Comparison of ENCODE assay signal across 25 cellular contexts in genomic region chr15:81310480-81310879, GRCh38. TPM values are rescaled to one million over a fixed set of nuclear protein-coding genes. Genes with fewer than 3 reads are reported as not detected.
DNase-seq lines count a peak whose midpoint lies in the region; ATAC-seq and FAIRE-seq lines count a peak whose summit lies in the region.
"Had no signal": no experiment of that assay in that cellular context is flagged by ENCODE, and none has a peak within 500 bp of the region (broad histone marks: within the 10 kb centered on the region; RNA-seq: fewer than 3 reads in every experiment).

No MANE protein-coding gene starts in this region.

- H3K36me3 ChIP-seq in GM23248 (ENCODE audit: low read depth): no peaks in the 10 kb centered on the region

- no peaks in the 10 kb centered on the region for H3K9me3 ChIP-seq in GM23248 (ENCODE audit: low read depth)
- H3K9me3 ChIP-seq: upper lobe of right lung had no signal

- in situ Hi-C loops in GM23248 (cut with MboI): no loop called here

- H3K27ac Mint-ChIP-seq in T-helper 1 cell treated with Interleukin-12 subunit alpha and Interleukin-12 subunit beta and Interleukin-4 antibody, amounts not matched to agents 30 μg/mL and 1 μg/mL, for 36 hours: peak overlapping the region; percentile 26
- H3K27ac Mint-ChIP-seq in central memory CD8-positive, alpha-beta T cell (ENCODE audit: low read depth): peak overlapping the region; percentile 65

- no peaks in the 10 kb centered on the region for H3K27me3 Mint-ChIP-seq in T-helper 1 cell treated with Interleukin-12 subunit alpha and Interleukin-12 subunit beta and Interleukin-4 antibody, amounts not matched to agents 30 μg/mL and 1 μg/mL, for 36 hours (ENCODE audit: low read depth)
- no peaks in the 10 kb centered on the region for H3K27me3 Mint-ChIP-seq in central memory CD8-positive, alpha-beta T cell

- no peak for ATAC-seq in central memory CD8-positive, alpha-beta T cell (replicated peaks; ENCODE audit: extremely low read depth, poor library complexity, severe bottlenecking)
- ATAC-seq: GM12878, right cardiac atrium, upper lobe of right lung had no signal

- no peak overlapping the region for H3K9ac ChIP-seq in GM23248

- H3K27ac ChIP-seq in GM23248 (peak overlapping the region; percentile 85; the same call in 1 of the 2 replicates), skin epidermis (peak overlapping the region in 11 of 21 experiments; percentile 15 to 86 (median 47))
- H3K27ac ChIP-seq: 22Rv1, WERI-Rb-1 had no signal

- H3F3A ChIP-seq in GM23248 (ENCODE audit: insufficient read depth): peaks cover 35% of the 10 kb centered on the region

- no peak overlapping the region for H3K4me3 Mint-ChIP-seq in T-helper 1 cell treated with Interleukin-12 subunit alpha and Interleukin-12 subunit beta and Interleukin-4 antibody, amounts not matched to agents 30 μg/mL and 1 μg/mL, for 36 hours
- no peak overlapping the region for H3K4me3 Mint-ChIP-seq in central memory CD8-positive, alpha-beta T cell
- H3K4me3 Mint-ChIP-seq: activated T-helper 1 cell treated with anti-CD3 and anti-CD28 coated beads, Interleukin-12 subunit alpha, Interleukin-12 subunit beta, Interleukin-2, Interleukin-4 antibody, amounts not matched to agents 30 ng/mL and 10 ng/mL and 1 ng/mL, durations not matched to agents 14 hours and 24 hours and 36 hours; H9 had no signal

- WGBS in GM23248 (ENCODE audit: low coverage in 1 of 2, low lambda C conversion rate in 2 of 2, missing lambda C conversion rate in 2 of 2), 2 experiments: 97% methylated on average over 5 of the region's 5 CpGs

- no peaks in the 10 kb centered on the region for H4K20me1 ChIP-seq in GM23248 (ENCODE audit: insufficient read depth)

- H3K9me2 ChIP-seq in GM23248 (ENCODE audit: insufficient read depth): no peaks in the 10 kb centered on the region

- DNase-seq in T-helper 1 cell: no peak
- DNase-seq in GM23248: no peak
- DNase-seq in central memory CD8-positive, alpha-beta T cell (ENCODE audit: low spot score in 2 of 2): no peak
- no peak for DNase-seq in HTR-8/SVneo (ENCODE audit: insufficient read length, low spot score)
- DNase-seq in NK-92 treated with Interleukin-12 subunit alpha and Interleukin-12 subunit beta, amount 100 ng/mL, for 24 hours (lab: John Stamatoyannopoulos, UW): no peak
- no peak for DNase-seq in GM19239 (ENCODE audit: insufficient read length, low spot score)
- DNase-seq: AML-193; effector memory CD4-positive, alpha-beta T cell; GDM1; glutamatergic neuron; H9; NCI-H1417; NCI-H2107; NCI-H526; right cardiac atrium; Right ventricle myocardium superior; stimulated activated naive CD4-positive, alpha-beta T cell treated with Interleukin-2 at 50 U/mL for 16 hours; upper lobe of right lung; WERI-Rb-1 had no signal

- no peaks in the 10 kb centered on the region for H3K27me3 ChIP-seq in GM23248 (replicated peaks; ENCODE audit: insufficient read depth)
- H3K27me3 ChIP-seq: upper lobe of right lung had no signal

- FAIRE-seq in HTR-8/SVneo (lab: Jason Lieb, UNC): no peak
- FAIRE-seq in GM19239 (lab: Jason Lieb, UNC): no peak
- FAIRE-seq: astrocyte, GM12878 had no signal

- peak overlapping the region; percentile 50 for H3K4me2 ChIP-seq in GM23248 (ENCODE audit: unreplicated experiment)

- peaks cover 50% of the 10 kb centered on the region for H3K4me1 Mint-ChIP-seq in T-helper 1 cell treated with Interleukin-12 subunit alpha and Interleukin-12 subunit beta and Interleukin-4 antibody, amounts not matched to agents 30 μg/mL and 1 μg/mL, for 36 hours (ENCODE audit: low read depth)
- peaks cover 69% of the 10 kb centered on the region for H3K4me1 Mint-ChIP-seq in central memory CD8-positive, alpha-beta T cell
- H3K4me1 Mint-ChIP-seq: H9 had no signal

- H3K79me2 ChIP-seq in GM23248 (ENCODE audit: insufficient read depth): no peaks in the 10 kb centered on the region

- H3K4me3 ChIP-seq in GM23248: no peak overlapping the region
- no peak overlapping the region for H3K4me3 ChIP-seq in skin epidermis
- H3K4me3 ChIP-seq: GM12878, upper lobe of right lung had no signal

- peaks cover 44% of the 10 kb centered on the region for H3K4me1 ChIP-seq in GM23248 (ENCODE audit: insufficient read depth)

- no peaks in the 10 kb centered on the region for H3K9me3 Mint-ChIP-seq in T-helper 1 cell treated with Interleukin-12 subunit alpha and Interleukin-12 subunit beta and Interleukin-4 antibody, amounts not matched to agents 30 μg/mL and 1 μg/mL, for 36 hours
- H3K9me3 Mint-ChIP-seq in central memory CD8-positive, alpha-beta T cell: no peaks in the 10 kb centered on the region
- H3K9me3 Mint-ChIP-seq: activated T-helper 1 cell treated with anti-CD3 and anti-CD28 coated beads, Interleukin-12 subunit alpha, Interleukin-12 subunit beta, Interleukin-2, Interleukin-4 antibody, amounts not matched to agents 30 ng/mL and 10 ng/mL and 1 ng/mL, durations not matched to agents 14 hours and 24 hours and 36 hours; H9 had no signal

- peaks cover 73% of the 10 kb centered on the region for H3K36me3 Mint-ChIP-seq in T-helper 1 cell treated with Interleukin-12 subunit alpha and Interleukin-12 subunit beta and Interleukin-4 antibody, amounts not matched to agents 30 μg/mL and 1 μg/mL, for 36 hours (ENCODE audit: low read depth)
- peaks cover 59% of the 10 kb centered on the region for H3K36me3 Mint-ChIP-seq in central memory CD8-positive, alpha-beta T cell (ENCODE audit: insufficient read depth)

- no peak overlapping the region for H2AFZ ChIP-seq in GM23248

RNA-seq across cellular contexts. Expression of gene STARD5, which starts 13.5 kb away (rescaled TPM):
- total RNA-seq in GM23248 (2014; rRNA removed; shearing (Covaris generic)): 7.2 and 9.6 TPM in 2 replicates
- polyA plus RNA-seq in GM23248 (2016; fragmentation: Nextera tagmentation; extraction: Ambion mirVana): 11.8 and 12.1 TPM in 2 replicates
